In genomic region chr5:180540050-180540694, GRCh38 we compare ENCODE assay signal across 10 cellular contexts. TPM values are rescaled to one million over a fixed set of nuclear protein-coding genes. Genes with fewer than 3 reads are reported as not detected.
DNase-seq lines count a peak whose midpoint lies in the region; ATAC-seq and TF ChIP-seq lines count a peak whose summit lies in the region.
"Had no signal": no experiment of that assay in that cellular context is flagged by ENCODE, and none has a peak within 500 bp of the region (broad histone marks: within the 10 kb centered on the region; RNA-seq: fewer than 3 reads in every experiment).

No MANE protein-coding gene starts in this region.

- peaks cover 43% of the 10 kb centered on the region for H3K36me3 Mint-ChIP-seq in activated naive CD8-positive, alpha-beta T cell treated with anti-CD3 and anti-CD28 coated beads, Interleukin-2, amount 50 U/mL, for 24 hours (ENCODE audit: low read depth)

- ATAC-seq in GM18519 (IDR thresholded peaks at IDR 0.05; ENCODE audit: low FRiP score, unreplicated experiment) (peak; percentile 87), GM21367 (IDR thresholded peaks at IDR 0.05; ENCODE audit: unreplicated experiment) (peak; percentile 82), HG03095 (IDR thresholded peaks at IDR 0.05; ENCODE audit: unreplicated experiment) (peak; percentile 80), omental fat pad (ENCODE audit: low FRiP score) (no peak)
- peak; percentile 59 for ATAC-seq in activated naive CD8-positive, alpha-beta T cell treated with anti-CD3 and anti-CD28 coated beads, Interleukin-2, amount 50 U/mL, for 24 hours
- ATAC-seq: naive thymus-derived CD4-positive, alpha-beta T cell had no signal

- no peaks in the 10 kb centered on the region for H3K9me3 Mint-ChIP-seq in activated naive CD8-positive, alpha-beta T cell treated with anti-CD3 and anti-CD28 coated beads, Interleukin-2, amount 50 U/mL, for 24 hours

- peaks cover 16% of the 10 kb centered on the region for H3K4me1 Mint-ChIP-seq in activated naive CD8-positive, alpha-beta T cell treated with anti-CD3 and anti-CD28 coated beads, Interleukin-2, amount 50 U/mL, for 24 hours

- DNase-seq in activated naive CD8-positive, alpha-beta T cell treated with anti-CD3 and anti-CD28 coated beads, Interleukin-2, amount 50 U/mL, for 24 hours: no peak
- DNase-seq in NCI-H2029 treated with DMSO at 0.1 percent for 48 hours (lab: John Stamatoyannopoulos, UW) (no peak), UCSD-AML1 (lab: John Stamatoyannopoulos, UW; ENCODE audit: unreplicated experiment) (no peak), omental fat pad (ENCODE audit: low spot score) (no peak), SKM-1 (lab: John Stamatoyannopoulos, UW; ENCODE audit: unreplicated experiment) (no peak)
- DNase-seq: naive thymus-derived CD4-positive, alpha-beta T cell; NCI-H1436 treated with DMSO at 0.1 percent for 48 hours had no signal

- no peaks in the 10 kb centered on the region for H3K27me3 Mint-ChIP-seq in activated naive CD8-positive, alpha-beta T cell treated with anti-CD3 and anti-CD28 coated beads, Interleukin-2, amount 50 U/mL, for 24 hours
- H3K27me3 Mint-ChIP-seq: naive thymus-derived CD4-positive, alpha-beta T cell had no signal

- no peak overlapping the region for H3K4me3 Mint-ChIP-seq in activated naive CD8-positive, alpha-beta T cell treated with anti-CD3 and anti-CD28 coated beads, Interleukin-2, amount 50 U/mL, for 24 hours
- H3K4me3 Mint-ChIP-seq: naive thymus-derived CD4-positive, alpha-beta T cell had no signal

- no peak for TF ChIP-seq CTCF in omental fat pad (IDR thresholded peaks at IDR 0.05)

- H3K27ac Mint-ChIP-seq in activated naive CD8-positive, alpha-beta T cell treated with anti-CD3 and anti-CD28 coated beads, Interleukin-2, amount 50 U/mL, for 24 hours: peak overlapping the region; percentile 48

RNA-seq across cellular contexts. Expression of gene CNOT6, which starts 46.0 kb away (rescaled TPM):
- total RNA-seq in omental fat pad: 10 to 100 TPM; 11.3 to 15.1 (median 13.2) TPM

RNA-seq across cellular contexts. Expression of gene SCGB3A1, which starts 51.1 kb away (rescaled TPM):
- total RNA-seq in omental fat pad: not detected
